9 cellular contexts compared by ENCODE assay signal in the genomic region with DNA sequence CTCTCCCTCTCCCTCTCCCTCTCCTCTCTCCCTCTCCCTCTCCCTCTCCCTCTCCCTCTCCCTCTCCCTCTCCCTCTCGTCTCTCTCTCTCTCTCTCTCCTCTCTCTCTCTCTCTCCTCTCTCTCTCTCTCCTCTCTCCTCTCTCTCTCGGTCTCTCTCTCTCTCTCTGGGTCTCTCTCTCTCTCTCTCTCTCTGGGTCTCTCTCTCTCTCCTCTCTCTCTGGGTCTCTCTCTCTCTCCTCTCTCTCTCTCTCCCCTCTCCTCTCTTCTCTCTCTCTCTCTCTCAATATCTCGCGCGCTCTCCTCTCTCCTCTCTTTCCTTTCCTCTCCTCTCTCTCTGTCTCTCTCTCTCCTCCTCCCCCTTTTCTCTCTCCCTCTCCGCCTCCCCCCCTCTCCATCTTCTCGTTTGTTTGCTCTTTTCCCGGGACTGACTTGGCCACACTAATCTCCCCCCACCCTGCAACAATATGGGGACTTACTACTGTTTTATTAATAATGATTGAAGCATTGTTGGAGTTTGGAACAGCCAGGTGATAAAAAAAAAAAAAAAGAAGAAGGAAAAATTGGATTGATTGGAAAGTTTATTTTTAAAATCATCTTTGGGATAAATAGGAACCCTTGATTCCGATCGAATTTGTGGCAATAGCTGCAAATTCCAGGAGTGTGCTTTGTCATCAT. TPM values are rescaled to one million over a fixed set of nuclear protein-coding genes. Genes with fewer than 3 reads are reported as not detected.
A peak's percentile ranks its signal among the peaks of the same experiment; 100 is the strongest.
DNase-seq lines count a peak whose midpoint lies in the region; ATAC-seq and TF ChIP-seq lines count a peak whose summit lies in the region.
"Had no signal": no experiment of that assay in that cellular context is flagged by ENCODE, and none has a peak within 500 bp of the region (broad histone marks: within the 10 kb centered on the region; RNA-seq: fewer than 3 reads in every experiment).

No MANE protein-coding gene starts in this region.

- no peak overlapping the region for H3K27ac ChIP-seq in suprapubic skin
- H3K27ac ChIP-seq: epithelial cell of prostate had no signal

- ATAC-seq in GM18907 (IDR thresholded peaks at IDR 0.05; ENCODE audit: unreplicated experiment), result no peak
- no peak for ATAC-seq in HG03342 (IDR thresholded peaks at IDR 0.05; ENCODE audit: unreplicated experiment)

- no peaks in the 10 kb centered on the region for H3K9me3 ChIP-seq in suprapubic skin

- peaks cover 84% of the 10 kb centered on the region for H3K27me3 ChIP-seq in suprapubic skin

- peaks cover 56% of the 10 kb centered on the region for H3K4me1 ChIP-seq in suprapubic skin

- TF ChIP-seq EP300 in suprapubic skin (IDR thresholded peaks at IDR 0.05), result no peak

- peak; percentile 10 for DNase-seq in NCI-H2196 (lab: John Stamatoyannopoulos, UW; ENCODE audit: unreplicated experiment)
- no peak for DNase-seq in NCI-H2196 treated with DMSO at 0.1 percent for 48 hours (lab: John Stamatoyannopoulos, UW; ENCODE audit: unreplicated experiment)
- DNase-seq in RKO (ENCODE audit: low spot score), result peak; percentile 56
- peak; percentile 82 for DNase-seq in fibroblast of mammary gland (ENCODE audit: low read depth)
- DNase-seq in suprapubic skin (ENCODE audit: low spot score in 2 of 2), result no peak
- no peak for DNase-seq in NCI-H2227 treated with DMSO at 0.1 percent for 48 hours (lab: John Stamatoyannopoulos, UW)

- H3K36me3 ChIP-seq in suprapubic skin, result no peaks in the 10 kb centered on the region

- WGBS in suprapubic skin, result 3% methylated on average over 9 of the region's 10 CpGs

- H3K4me3 ChIP-seq in fibroblast of mammary gland (ENCODE audit: control insufficient read depth, low read depth, low read length) (peak overlapping the region; percentile 85), suprapubic skin (peak overlapping the region; percentile 60)

- no peak for TF ChIP-seq POLR2A in suprapubic skin (IDR thresholded peaks at IDR 0.05)

- TF ChIP-seq CTCF in fibroblast of mammary gland (conservative IDR thresholded peaks at IDR 0.05; ENCODE audit: control insufficient read depth, insufficient read depth, low read depth, low read length) (no peak), suprapubic skin (IDR thresholded peaks at IDR 0.05) (no peak)

RNA-seq across cellular contexts. Expression of a gene that starts 0.9 kb away (rescaled TPM):
- total RNA-seq in suprapubic skin, result 1 to 10 TPM in 3 of 4 donors, under 1 TPM in 1; 0.76 to 1.4 (median 1.2) TPM

RNA-seq across cellular contexts. Expression of a gene that starts 1.1 kb away (rescaled TPM):
- total RNA-seq in suprapubic skin, result 1 to 10 TPM in 2 of 4 donors, under 1 TPM in 2; 0.49 to 3.1 (median 1.3) TPM

Comparison
In these comparisons a context has a peak if more than half of its experiments do, and no peak if none do; other contexts are left out.
1. DNase-seq: peak in NCI-H2196 (single experiment), RKO (single experiment) and fibroblast of mammary gland (single experiment); none in NCI-H2196 treated with DMSO at 0.1 percent for 48 hours (single experiment), suprapubic skin (0 of 2) and NCI-H2227 treated with DMSO at 0.1 percent for 48 hours (single experiment).